ENCODE assay signal across 15 cellular contexts in the genomic region with DNA sequence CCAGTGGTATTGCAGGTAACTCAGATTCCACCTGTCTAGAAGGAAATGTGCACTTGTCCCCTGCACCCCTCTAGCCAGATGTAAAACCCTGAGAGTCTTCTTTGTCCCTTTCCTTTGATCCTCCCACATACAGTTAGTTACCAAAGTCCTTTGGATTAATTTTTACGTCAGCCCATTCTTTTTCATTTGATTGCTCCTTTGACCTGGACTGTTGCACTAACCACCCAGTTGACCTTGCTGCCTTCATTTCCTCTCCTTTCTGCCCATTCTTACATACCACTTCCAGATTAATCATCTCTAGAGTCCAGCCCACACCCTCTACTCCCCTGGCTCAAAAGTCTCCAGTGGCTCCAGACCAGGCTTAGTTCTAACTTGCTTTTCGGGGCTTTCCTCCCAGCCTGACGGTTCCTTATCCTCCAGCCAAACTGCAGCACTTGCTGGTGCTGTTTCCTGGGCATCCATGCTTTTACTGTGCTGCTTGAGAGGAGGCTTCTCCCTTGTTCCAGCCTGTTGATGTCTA.
DNase-seq lines count a peak whose midpoint lies in the region; ATAC-seq, FAIRE-seq and TF ChIP-seq lines count a peak whose summit lies in the region.
"Had no signal": no experiment of that assay in that cellular context is flagged by ENCODE, and none has a peak within 500 bp of the region (broad histone marks: within the 10 kb centered on the region; RNA-seq: fewer than 3 reads in every experiment).

No MANE protein-coding gene starts in this region.

- CTCF ChIA-PET in activated B cell treated with CpG ODN at 0.5 μM for 24 hours (lab: Charles Lee): interaction anchor here (1.0 kb wide), 1 partner anchor 31 kb away, joined by 3 read pairs; no protein-coding TSS in a partner anchor

- 37% methylated on average over 3 of the region's 3 CpGs for WGBS in suprapubic skin

- POLR2A ChIA-PET in activated B cell treated with CpG ODN at 0.5 μM for 24 hours (lab: Charles Lee): interaction anchor here (1.1 kb wide), 1 partner anchor 10 kb away, joined by 5 read pairs; no protein-coding TSS in a partner anchor

- H3K36me3 Mint-ChIP-seq in activated B cell treated with CpG ODN at 0.5 μM for 24 hours (ENCODE audit: low read depth): peaks cover 14% of the 10 kb centered on the region

- H3K4me1 Mint-ChIP-seq in activated B cell treated with CpG ODN at 0.5 μM for 24 hours: peaks cover 36% of the 10 kb centered on the region

- FAIRE-seq in GM19239 (lab: Jason Lieb, UNC): peak; percentile 40
- FAIRE-seq: H1 had no signal

- no peak for ATAC-seq in activated B cell treated with CpG ODN at 0.5 μM for 24 hours (ENCODE audit: low read depth)
- ATAC-seq in left lobe of liver: peak; percentile 39
- ATAC-seq: activated CD8-positive, alpha-beta T cell treated with anti-CD3 and anti-CD28 coated beads, Interleukin-2, amount 10 ng/mL, durations not matched to agents 7 days and 5 days had no signal

- TF ChIP-seq EP300 in suprapubic skin (IDR thresholded peaks at IDR 0.05): no peak

- H3K4me1 ChIP-seq in suprapubic skin: peaks cover 62% of the 10 kb centered on the region

- H3K27ac Mint-ChIP-seq in activated B cell treated with CpG ODN at 0.5 μM for 24 hours: peak overlapping the region; percentile 1
- H3K27ac Mint-ChIP-seq: activated CD8-positive, alpha-beta T cell treated with anti-CD3 and anti-CD28 coated beads, Interleukin-2, amount 10 ng/mL, durations not matched to agents 7 days and 5 days had no signal

- H3K27ac ChIP-seq in suprapubic skin: peak overlapping the region; percentile 57

- DNase-seq in GM19239 (ENCODE audit: insufficient read length, low spot score) (no peak), activated B cell treated with CpG ODN at 0.5 μM for 24 hours (no peak), left lobe of liver (ENCODE audit: low spot score) (peak; percentile 65), suprapubic skin (ENCODE audit: low spot score in 2 of 2) (no peak), RPMI8226 (no peak), posterior vena cava (ENCODE audit: low spot score) (no peak)
- DNase-seq in activated CD4-positive, CD25-positive, alpha-beta regulatory T cell (lab: John Stamatoyannopoulos, UW): no peak
- DNase-seq: activated CD8-positive, alpha-beta T cell treated with anti-CD3 and anti-CD28 coated beads, Interleukin-2, amount 10 ng/mL, durations not matched to agents 7 days and 5 days; aorta; DMS79; MG63; NCI-H526 treated with DMSO at 0.1 percent for 48 hours; right cardiac atrium had no signal

- no peaks in the 10 kb centered on the region for H3K27me3 Mint-ChIP-seq in activated B cell treated with CpG ODN at 0.5 μM for 24 hours

- no peak for TF ChIP-seq CTCF in activated B cell treated with CpG ODN at 0.5 μM for 24 hours (IDR thresholded peaks at IDR 0.05)
- TF ChIP-seq CTCF in suprapubic skin (IDR thresholded peaks at IDR 0.05): no peak

- no peaks in the 10 kb centered on the region for H3K36me3 ChIP-seq in suprapubic skin

- no peaks in the 10 kb centered on the region for H3K27me3 ChIP-seq in suprapubic skin
- H3K27me3 ChIP-seq: MG63 had no signal

- TF ChIP-seq POLR2A in suprapubic skin (IDR thresholded peaks at IDR 0.05): no peak

- H3K4me3 ChIP-seq in suprapubic skin: no peak overlapping the region
- H3K4me3 ChIP-seq: lung, MG63 had no signal

- H3K9me3 Mint-ChIP-seq in activated B cell treated with CpG ODN at 0.5 μM for 24 hours: no peaks in the 10 kb centered on the region

- H3K4me3 Mint-ChIP-seq in activated B cell treated with CpG ODN at 0.5 μM for 24 hours: no peak overlapping the region
- H3K4me3 Mint-ChIP-seq: activated CD8-positive, alpha-beta T cell treated with anti-CD3 and anti-CD28 coated beads, Interleukin-2, amount 10 ng/mL, durations not matched to agents 7 days and 5 days had no signal

- H3K9me3 ChIP-seq in suprapubic skin: no peaks in the 10 kb centered on the region
- H3K9me3 ChIP-seq: MG63 had no signal

- intact Hi-C loops in activated B cell treated with CpG ODN at 0.5 μM for 24 hours (cut with micrococcal nuclease) (loop anchor here (5.0 to 10.0 kb wide), 3 partner anchors 489 to 727 kb away; a partner anchor contains a TSS), posterior vena cava (cut with DNase I) (loop anchor here in 1 of 2 donors (5.0 to 10.0 kb wide), 2 partner anchors 89 to 847 kb away; no protein-coding TSS in a partner anchor)
